Comparison of ENCODE assay signal across 28 cellular contexts in genomic region chr12:73632661-73633060, GRCh38.
DNase-seq lines count a peak whose midpoint lies in the region; ATAC-seq, FAIRE-seq and TF ChIP-seq lines count a peak whose summit lies in the region.
"Had no signal": no experiment of that assay in that cellular context is flagged by ENCODE, and none has a peak within 500 bp of the region (broad histone marks: within the 10 kb centered on the region; RNA-seq: fewer than 3 reads in every experiment).

No MANE protein-coding gene starts in this region.

- no peaks in the 10 kb centered on the region for H3K36me3 ChIP-seq in SJSA1
- H3K36me3 ChIP-seq in H1 (ENCODE audit: control insufficient read depth in 2 of 4, insufficient read depth in 4 of 4, low read length in 3 of 4): no peaks in the 10 kb centered on the region
- no peaks in the 10 kb centered on the region for H3K36me3 ChIP-seq in trophoblast cell (ENCODE audit: control insufficient read depth in 1 of 2, insufficient read depth in 2 of 2, low read length in 2 of 2)
- H3K36me3 ChIP-seq in aorta (ENCODE audit: control insufficient read depth in 1 of 2, insufficient read depth in 2 of 2, low read length in 1 of 2): no peaks in the 10 kb centered on the region
- H3K36me3 ChIP-seq: BE2C, BLaER1 had no signal

- H2BK120ac ChIP-seq in H1 (replicated peaks; ENCODE audit: low read depth, low read length) (peak overlapping the region; percentile 72), trophoblast cell (ENCODE audit: insufficient read depth, low read length, poor library complexity) (no peak overlapping the region)

- H4K5ac ChIP-seq in H1 (ENCODE audit: insufficient read length, low read depth, low read length): no peak overlapping the region

- no peak overlapping the region for H3K27ac Mint-ChIP-seq in endothelial cell (ENCODE audit: unreplicated experiment)
- H3K27ac Mint-ChIP-seq: CD14-positive monocyte; CD4-positive, alpha-beta memory T cell; CD4-positive, CD25-positive, alpha-beta regulatory T cell; CD8-positive, alpha-beta memory T cell had no signal

- no peak overlapping the region for H4K12ac ChIP-seq in trophoblast cell (ENCODE audit: low read depth, low read length)

- H3K27me3 Mint-ChIP-seq in endothelial cell (ENCODE audit: unreplicated experiment): no peaks in the 10 kb centered on the region
- H3K27me3 Mint-ChIP-seq: CD4-positive, alpha-beta memory T cell; CD4-positive, CD25-positive, alpha-beta regulatory T cell; CD8-positive, alpha-beta memory T cell had no signal

- DNase-seq in SJSA1 (ENCODE audit: low read depth in 1 of 2, low spot score in 2 of 2) (peak; percentile 57 to 81), H1 (ENCODE audit: low read depth in 1 of 2, low spot score in 2 of 2) (no peak), islet precursor cell (peak; percentile 77), trophoblast cell (no peak), NCI-H510A treated with DMSO at 0.1 percent for 48 hours (lab: John Stamatoyannopoulos, UW) (no peak), endothelial cell (ENCODE audit: low spot score) (no peak), GDM1 (lab: John Stamatoyannopoulos, UW) (no peak), aorta (no peak)
- DNase-seq: 8988T; ACHN; BE2C; C1 segment of cervical spinal cord; CD4-positive, alpha-beta memory T cell; CD4-positive, CD25-positive, alpha-beta regulatory T cell; CD8-positive, alpha-beta memory T cell; COR-L47; DMS 273 treated with DMSO at 0.1 percent for 48 hours; DMS153; DMS53; DMS79; DND-41; EL; GF-D8 had no signal

- H3K4me1 Mint-ChIP-seq in endothelial cell (ENCODE audit: unreplicated experiment): no peaks in the 10 kb centered on the region
- H3K4me1 Mint-ChIP-seq: CD14-positive monocyte; CD4-positive, alpha-beta memory T cell; CD4-positive, CD25-positive, alpha-beta regulatory T cell; CD8-positive, alpha-beta memory T cell had no signal

- CTCF ChIA-PET in H1 (lab: Charles Lee; ENCODE audit: partially characterized antibody): no interaction called here

- no peak overlapping the region for H2BK15ac ChIP-seq in H1 (ENCODE audit: low read length)

- ATAC-seq in aorta (ENCODE audit: low FRiP score): no peak

- no peak for TF ChIP-seq RAD21 in H1 (IDR thresholded peaks at IDR 0.05 in 1 of 2, conservative IDR thresholded peaks at IDR 0.05 in 1 of 2; ENCODE audit: low read depth in 2 of 2, low read length in 2 of 2)

- H3K4me3 Mint-ChIP-seq in endothelial cell (ENCODE audit: unreplicated experiment): no peak overlapping the region
- H3K4me3 Mint-ChIP-seq: CD14-positive monocyte; CD4-positive, alpha-beta memory T cell; CD4-positive, CD25-positive, alpha-beta regulatory T cell; CD8-positive, alpha-beta memory T cell had no signal

- H4K20me1 ChIP-seq in H1 (replicated peaks in 1 of 2; ENCODE audit: control insufficient read depth in 1 of 2, insufficient read depth in 2 of 2, low read length in 2 of 2): no peaks in the 10 kb centered on the region
- H4K20me1 ChIP-seq: BLaER1 had no signal

- no peak overlapping the region for H3K9ac ChIP-seq in H1 (replicated peaks in 1 of 4; ENCODE audit: extremely low read depth in 1 of 4, low read depth in 3 of 4, low read length in 3 of 4)
- no peak overlapping the region for H3K9ac ChIP-seq in trophoblast cell (ENCODE audit: low read length)
- H3K9ac ChIP-seq: BLaER1 had no signal

- no peak overlapping the region for H3K56ac ChIP-seq in H1 (replicated peaks; ENCODE audit: insufficient read length, low read depth, low read length)

- TF ChIP-seq POLR2A in H1 (IDR thresholded peaks at IDR 0.05; ENCODE audit: control extremely low read depth in 1 of 2, low read depth in 2 of 2, low read length in 2 of 2): no peak

- H3K4me3 ChIP-seq in SJSA1 (no peak overlapping the region), H1 (ENCODE audit: extremely low read depth in 1 of 4, insufficient read depth in 2 of 4, low read depth in 3 of 4, low read length in 4 of 4) (no peak overlapping the region), trophoblast cell (ENCODE audit: low read depth, low read length) (no peak overlapping the region), aorta (ENCODE audit: low read length in 2 of 2) (no peak overlapping the region)
- H3K4me3 ChIP-seq: BLaER1 had no signal

- H3K27me3 ChIP-seq in SJSA1 (replicated peaks): peaks cover 11% of the 10 kb centered on the region
- no peaks in the 10 kb centered on the region for H3K27me3 ChIP-seq in H1 (replicated peaks in 1 of 4; ENCODE audit: control insufficient read depth in 3 of 4, extremely low read depth in 1 of 4, insufficient read depth in 3 of 4, low read length in 3 of 4)
- no peaks in the 10 kb centered on the region for H3K27me3 ChIP-seq in trophoblast cell (ENCODE audit: insufficient read depth, low read length)
- no peaks in the 10 kb centered on the region for H3K27me3 ChIP-seq in aorta (ENCODE audit: control insufficient read depth in 1 of 2, insufficient read depth in 2 of 2, low read length in 1 of 2)
- H3K27me3 ChIP-seq: BE2C, BLaER1 had no signal

- H3K9me3 Mint-ChIP-seq in endothelial cell (ENCODE audit: unreplicated experiment): no peaks in the 10 kb centered on the region

- H4K91ac ChIP-seq in H1 (replicated peaks; ENCODE audit: insufficient read length, low read length) (no peak overlapping the region), trophoblast cell (ENCODE audit: low read depth, low read length) (no peak overlapping the region)

- H3K14ac ChIP-seq in H1 (ENCODE audit: insufficient read length) (no peak overlapping the region), trophoblast cell (ENCODE audit: low read length) (no peak overlapping the region)

- H3K9me3 ChIP-seq in SJSA1 (replicated peaks): no peaks in the 10 kb centered on the region
- no peaks in the 10 kb centered on the region for H3K9me3 ChIP-seq in H1 (ENCODE audit: insufficient read depth in 2 of 2, low read depth in 1 of 2, low read length in 1 of 2)
- H3K9me3 ChIP-seq in trophoblast cell (ENCODE audit: insufficient read depth, low read depth, low read length): no peaks in the 10 kb centered on the region
- no peaks in the 10 kb centered on the region for H3K9me3 ChIP-seq in aorta (ENCODE audit: control insufficient read depth, low read length)
- H3K9me3 ChIP-seq: BE2C, BLaER1 had no signal

- H3K4me2 ChIP-seq in H1 (ENCODE audit: insufficient read depth in 1 of 2, low read depth in 2 of 2, low read length in 2 of 2) (no peak overlapping the region), trophoblast cell (ENCODE audit: low read length) (no peak overlapping the region)
- H3K4me2 ChIP-seq: BLaER1 had no signal

- H3K23ac ChIP-seq in H1 (ENCODE audit: insufficient read length): no peak overlapping the region
- H3K23ac ChIP-seq in trophoblast cell (ENCODE audit: low read length): no peak overlapping the region

- H3K18ac ChIP-seq in H1 (ENCODE audit: extremely low read depth, low read length) (no peak overlapping the region; the same call in 1 of the 2 replicates), trophoblast cell (ENCODE audit: low read length) (no peak overlapping the region)

- POLR2A ChIA-PET in H1 (lab: Charles Lee; ENCODE audit: partially characterized antibody): no interaction called here

- no peaks in the 10 kb centered on the region for H3K36me3 Mint-ChIP-seq in endothelial cell (ENCODE audit: low read depth, unreplicated experiment)
- H3K36me3 Mint-ChIP-seq: CD14-positive monocyte; CD4-positive, alpha-beta memory T cell; CD4-positive, CD25-positive, alpha-beta regulatory T cell; CD8-positive, alpha-beta memory T cell had no signal

- no peaks in the 10 kb centered on the region for H3K79me2 ChIP-seq in H1 (ENCODE audit: control insufficient read depth in 1 of 2, insufficient read depth in 2 of 2, low read length in 2 of 2)
- no peaks in the 10 kb centered on the region for H3K79me2 ChIP-seq in trophoblast cell (ENCODE audit: control insufficient read depth, insufficient read depth, low read length, poor library complexity)

- TF ChIP-seq EP300 in H1 (IDR thresholded peaks at IDR 0.05; ENCODE audit: borderline replicate concordance in 1 of 2, low read depth in 2 of 2, low read length in 2 of 2): no peak

- H3K79me1 ChIP-seq in H1 (ENCODE audit: low read depth, low read length) (no peaks in the 10 kb centered on the region), trophoblast cell (ENCODE audit: low read length) (no peaks in the 10 kb centered on the region)

- peak overlapping the region; percentile 23 for H3K4ac ChIP-seq in H1 (replicated peaks; ENCODE audit: insufficient read length, low read depth, low read length)
- H3K4ac ChIP-seq in trophoblast cell (ENCODE audit: low read depth, low read length): no peak overlapping the region

- H2BK20ac ChIP-seq in H1 (ENCODE audit: low read length): peak overlapping the region; percentile 80; the same call in 1 of the 2 replicates

- no peak overlapping the region for H2AK5ac ChIP-seq in H1 (ENCODE audit: low read depth, low read length)
- no peak overlapping the region for H2AK5ac ChIP-seq in trophoblast cell (ENCODE audit: low read length)

- H2BK12ac ChIP-seq in H1 (ENCODE audit: low read depth, low read length) (no peak overlapping the region; the same call in 1 of the 2 replicates), trophoblast cell (ENCODE audit: low read length) (no peak overlapping the region)

- H3K23me2 ChIP-seq in H1 (ENCODE audit: low read depth, low read length): no peaks in the 10 kb centered on the region

- WGBS in H1 (ENCODE audit: extremely low coverage in 1 of 2, insufficient coverage in 1 of 2, insufficient read length in 1 of 2, insufficient replicate concordance in 2 of 2, low coverage in 1 of 2, low lambda C conversion rate in 2 of 2, missing lambda C conversion rate in 1 of 2), 2 experiments: 74% methylated on average over 4 of the region's 4 CpGs; no CpG with 5 or more reads in 1 of the 2 experiments
- no CpG with 5 or more reads among the region's 4 CpGs for WGBS in trophoblast cell (ENCODE audit: extremely low coverage, insufficient coverage, insufficient read length)
- WGBS in aorta, 2 donors: 57 to 64% methylated on average over 4 of the region's 4 CpGs

- H4K8ac ChIP-seq in H1 (ENCODE audit: extremely low read depth, insufficient read depth, low read length): no peak overlapping the region
- peak overlapping the region; percentile 19 for H4K8ac ChIP-seq in trophoblast cell (ENCODE audit: low read depth, low read length)

- FAIRE-seq in H1 (lab: Jason Lieb, UNC): no peak
- FAIRE-seq: A204.1, GM12891, GM19239 had no signal

- H2AFZ ChIP-seq in H1 (ENCODE audit: low read length): no peak overlapping the region
- H2AFZ ChIP-seq in trophoblast cell (ENCODE audit: insufficient read depth, low read length, poor library complexity): no peak overlapping the region

- H3K27ac ChIP-seq in SJSA1: no peak overlapping the region
- H3K27ac ChIP-seq in H1 (ENCODE audit: low read depth, low read length): no peak overlapping the region
- no peak overlapping the region for H3K27ac ChIP-seq in trophoblast cell (ENCODE audit: low read depth, low read length)
- H3K27ac ChIP-seq in aorta (ENCODE audit: low read depth in 1 of 2, low read length in 2 of 2): no peak overlapping the region
- H3K27ac ChIP-seq: BLaER1 had no signal

- H2BK5ac ChIP-seq in H1 (ENCODE audit: low read depth, low read length) (no peak overlapping the region), trophoblast cell (ENCODE audit: low read depth, low read length, poor library complexity) (no peak overlapping the region)

- intact Hi-C loops in aorta (cut with DNase I): no loop called here

- no peaks in the 10 kb centered on the region for H3K4me1 ChIP-seq in SJSA1 (replicated peaks)
- H3K4me1 ChIP-seq in H1 (replicated peaks in 1 of 4; ENCODE audit: control insufficient read depth in 3 of 4, insufficient read depth in 4 of 4, low read length in 3 of 4): peaks cover 0 to 8% (median 5%) of the 10 kb centered on the region in 4 experiments; a peak in 4 of 7 replicates
- H3K4me1 ChIP-seq in trophoblast cell (ENCODE audit: control insufficient read depth in 1 of 2, insufficient read depth in 2 of 2, low read length in 2 of 2): peaks cover 2% of the 10 kb centered on the region in 2 experiments
- no peaks in the 10 kb centered on the region for H3K4me1 ChIP-seq in aorta (ENCODE audit: control insufficient read depth in 1 of 2, insufficient read depth in 2 of 2, low read length in 2 of 2)
- H3K4me1 ChIP-seq: BE2C, BLaER1 had no signal

- TF ChIP-seq CTCF in H1 (IDR thresholded peaks at IDR 0.05; ENCODE audit: control extremely low read depth in 1 of 3, insufficient read depth in 1 of 3, low read depth in 1 of 3, low read length in 3 of 3) (no peak), endothelial cell (IDR thresholded peaks at IDR 0.05; ENCODE audit: unreplicated experiment) (no peak)

Comparison
In these comparisons a context has a peak if more than half of its experiments do, and no peak if none do; other contexts are left out.
1. DNase-seq: peak in SJSA1 (2 of 2) and islet precursor cell (single experiment); none in H1 (0 of 2), trophoblast cell (0 of 2), NCI-H510A treated with DMSO at 0.1 percent for 48 hours (single experiment), endothelial cell (single experiment), GDM1 (single experiment) and aorta (0 of 2).